Comparison of ENCODE assay signal across 1 cellular context in the genomic region with DNA sequence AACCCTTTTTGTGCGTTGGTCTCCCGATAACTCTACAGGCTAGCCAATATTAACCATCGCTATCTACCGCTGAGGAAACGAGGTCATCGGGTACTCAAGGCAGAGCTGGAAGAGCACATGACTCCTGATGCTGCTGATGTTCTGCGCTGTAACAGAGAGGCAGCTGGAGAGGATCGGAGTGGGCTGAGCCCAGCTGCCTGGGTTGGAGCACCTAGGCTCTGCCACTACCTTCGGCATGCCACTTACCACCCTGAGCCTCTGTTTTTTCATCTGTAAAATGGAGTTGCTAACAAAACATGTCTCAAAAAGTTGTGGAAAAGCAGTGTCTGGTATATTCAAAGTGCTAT.
TF ChIP-seq lines count a peak whose summit lies in the region.

No MANE protein-coding gene starts in this region.

TF ChIP-seq in A549, 52 proteins besides CTCF, POLR2A, EP300 and RAD21:
- no peak for TF ChIP-seq HDAC2 (IDR thresholded peaks at IDR 0.05)
- TF ChIP-seq MYC (IDR thresholded peaks at IDR 0.05; ENCODE audit: borderline replicate concordance, low read length): no peak
- TF ChIP-seq E2F6 (IDR thresholded peaks at IDR 0.05; ENCODE audit: borderline replicate concordance, low read depth): no peak
- TF ChIP-seq KDM1A (IDR thresholded peaks at IDR 0.05; ENCODE audit: low read depth): peak; percentile 54; the same call in 1 of the 2 replicates
TF ChIP-seq in A549: peak in this region for 1.
